Comparison of ENCODE assay signal across 1 cellular context in the genomic region with DNA sequence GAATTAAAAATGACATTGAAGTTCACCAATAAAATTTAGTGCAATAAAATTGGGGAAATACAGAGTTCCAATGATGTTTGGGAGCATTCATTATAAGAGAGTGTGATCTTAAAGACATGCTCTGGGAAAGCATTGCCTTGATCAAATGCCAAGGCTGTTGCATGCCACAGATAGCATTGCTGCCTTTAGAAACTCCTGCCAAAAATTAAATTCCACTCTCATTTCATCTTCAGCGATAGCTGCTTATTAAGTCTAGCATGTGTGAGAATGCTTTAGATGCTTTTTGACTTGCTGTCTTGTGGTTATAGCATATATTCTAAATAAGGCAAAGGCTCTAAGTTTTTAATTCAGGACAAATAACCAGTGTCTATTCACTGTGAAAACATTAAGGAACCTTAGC.
TF ChIP-seq lines count a peak whose summit lies in the region.

No MANE protein-coding gene starts in this region.

TF ChIP-seq in SK-N-SH treated with all-trans-retinoic acid at 6 μM for 48 hours, 23 proteins besides CTCF, POLR2A, EP300 and RAD21 (continued from another document):
- TF ChIP-seq RARB (CRISPR knock-in tag; IDR thresholded peaks at IDR 0.05) (no peak), TCF4 (CRISPR knock-in tag; IDR thresholded peaks at IDR 0.05; ENCODE audit: borderline replicate concordance) (no peak), SNAI2 (CRISPR knock-in tag; IDR thresholded peaks at IDR 0.05) (no peak), TOX (CRISPR knock-in tag; IDR thresholded peaks at IDR 0.05; ENCODE audit: borderline replicate concordance) (no peak), GLIS3 (CRISPR knock-in tag; IDR thresholded peaks at IDR 0.05) (no peak), ARNTL (CRISPR knock-in tag; IDR thresholded peaks at IDR 0.05; ENCODE audit: borderline replicate concordance, low read depth) (no peak), ZNF565 (CRISPR knock-in tag; conservative IDR thresholded peaks at IDR 0.05; ENCODE audit: low read depth) (no peak), ISL1 (CRISPR knock-in tag; IDR thresholded peaks at IDR 0.05) (no peak), BACH2 (CRISPR knock-in tag; IDR thresholded peaks at IDR 0.05; ENCODE audit: borderline replicate concordance) (no peak), ZNF70 (CRISPR knock-in tag; IDR thresholded peaks at IDR 0.05) (no peak)
- TF ChIP-seq, protein P1, sequence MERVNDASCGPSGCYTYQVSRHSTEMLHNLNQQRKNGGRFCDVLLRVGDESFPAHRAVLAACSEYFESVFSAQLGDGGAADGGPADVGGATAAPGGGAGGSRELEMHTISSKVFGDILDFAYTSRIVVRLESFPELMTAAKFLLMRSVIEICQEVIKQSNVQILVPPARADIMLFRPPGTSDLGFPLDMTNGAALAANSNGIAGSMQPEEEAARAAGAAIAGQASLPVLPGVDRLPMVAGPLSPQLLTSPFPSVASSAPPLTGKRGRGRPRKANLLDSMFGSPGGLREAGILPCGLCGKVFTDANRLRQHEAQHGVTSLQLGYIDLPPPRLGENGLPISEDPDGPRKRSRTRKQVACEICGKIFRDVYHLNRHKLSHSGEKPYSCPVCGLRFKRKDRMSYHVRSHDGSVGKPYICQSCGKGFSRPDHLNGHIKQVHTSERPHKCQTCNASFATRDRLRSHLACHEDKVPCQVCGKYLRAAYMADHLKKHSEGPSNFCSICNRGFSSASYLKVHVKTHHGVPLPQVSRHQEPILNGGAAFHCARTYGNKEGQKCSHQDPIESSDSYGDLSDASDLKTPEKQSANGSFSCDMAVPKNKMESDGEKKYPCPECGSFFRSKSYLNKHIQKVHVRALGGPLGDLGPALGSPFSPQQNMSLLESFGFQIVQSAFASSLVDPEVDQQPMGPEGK (CRISPR knock-in tag; IDR thresholded peaks at IDR 0.05; ENCODE audit: borderline replicate concordance): no peak
- TF ChIP-seq, protein P2, sequence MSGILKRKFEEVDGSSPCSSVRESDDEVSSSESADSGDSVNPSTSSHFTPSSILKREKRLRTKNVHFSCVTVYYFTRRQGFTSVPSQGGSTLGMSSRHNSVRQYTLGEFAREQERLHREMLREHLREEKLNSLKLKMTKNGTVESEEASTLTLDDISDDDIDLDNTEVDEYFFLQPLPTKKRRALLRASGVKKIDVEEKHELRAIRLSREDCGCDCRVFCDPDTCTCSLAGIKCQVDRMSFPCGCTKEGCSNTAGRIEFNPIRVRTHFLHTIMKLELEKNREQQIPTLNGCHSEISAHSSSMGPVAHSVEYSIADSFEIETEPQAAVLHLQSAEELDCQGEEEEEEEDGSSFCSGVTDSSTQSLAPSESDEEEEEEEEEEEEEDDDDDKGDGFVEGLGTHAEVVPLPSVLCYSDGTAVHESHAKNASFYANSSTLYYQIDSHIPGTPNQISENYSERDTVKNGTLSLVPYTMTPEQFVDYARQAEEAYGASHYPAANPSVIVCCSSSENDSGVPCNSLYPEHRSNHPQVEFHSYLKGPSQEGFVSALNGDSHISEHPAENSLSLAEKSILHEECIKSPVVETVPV (CRISPR knock-in tag; IDR thresholded peaks at IDR 0.05): no peak
